In the genomic region with DNA sequence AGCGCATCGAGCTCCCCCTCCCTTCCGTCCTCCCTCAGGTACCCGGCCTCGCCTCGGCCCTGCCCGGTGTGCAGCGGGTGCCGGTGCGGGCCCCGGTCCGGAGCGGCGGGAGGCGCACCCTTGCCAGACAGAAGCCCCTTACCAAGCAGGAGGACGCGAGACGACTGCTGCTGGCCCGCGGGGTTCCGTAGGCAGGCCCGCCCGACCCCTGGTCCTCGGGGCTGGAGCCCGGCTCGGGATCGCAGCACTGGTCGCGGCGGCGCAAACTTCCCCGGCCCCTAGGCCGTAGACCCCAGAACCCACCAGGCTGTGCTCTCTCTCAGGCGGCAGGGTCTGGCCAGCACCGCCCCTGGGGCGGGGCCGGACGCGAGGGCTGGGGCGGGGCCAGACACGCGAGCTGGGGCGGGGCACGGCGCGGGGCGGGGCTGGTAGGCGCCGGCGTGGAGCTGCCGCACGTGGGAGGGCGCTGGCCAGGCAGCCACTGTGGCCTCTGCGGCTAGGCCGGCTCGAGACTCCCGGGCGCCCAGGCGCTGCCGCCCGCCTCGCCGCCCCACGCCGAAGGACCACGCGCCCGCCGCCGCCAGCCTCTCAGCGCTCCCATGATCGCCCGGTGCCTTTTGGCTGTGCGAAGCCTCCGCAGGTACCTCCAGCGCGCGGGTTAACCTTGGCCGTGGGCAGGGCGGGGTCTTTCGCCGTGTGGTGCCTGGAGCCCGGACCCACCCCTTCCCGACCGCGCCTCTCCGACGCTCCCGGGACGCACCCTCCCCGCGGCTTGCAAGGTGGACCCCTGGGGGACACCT, we compare ENCODE assay signal across 1 cellular context.
TF ChIP-seq lines count a peak whose summit lies in the region.

Gene NLN (plus strand): TSS at position 431 of the 800 bp plus-strand sequence. CDS start 169 bp downstream, at position 600.
Gene SGTB (minus strand): TSS at position 335 of the 800 bp plus-strand sequence. CDS start 1,302 bp downstream, outside the sequence.

TF ChIP-seq in HepG2, 621 proteins besides CTCF, POLR2A, EP300 and RAD21 (continues in another document):
- TF ChIP-seq SMAD9 (CRISPR knock-in tag; IDR thresholded peaks at IDR 0.05) (no peak), HNRNPH1 (optimal IDR thresholded peaks at IDR 0.05; ENCODE audit: low read depth, low read length) (no peak), ZNF331 (CRISPR knock-in tag; IDR thresholded peaks at IDR 0.05) (no peak; the same call in 1 of the 2 replicates), ZSCAN29 (CRISPR knock-in tag; conservative IDR thresholded peaks at IDR 0.05) (0 out of 2 replicates have a peak, but pooled peaks have one; percentile 28), ZNF101 (CRISPR knock-in tag; IDR thresholded peaks at IDR 0.05; ENCODE audit: borderline replicate concordance, low read depth) (no peak), ZNF776 (CRISPR knock-in tag; IDR thresholded peaks at IDR 0.05) (no peak; the same call in 1 of the 2 replicates), ZNF225 (CRISPR knock-in tag; IDR thresholded peaks at IDR 0.05) (no peak), ZNF616 (CRISPR knock-in tag; IDR thresholded peaks at IDR 0.05; ENCODE audit: low read depth) (no peak), ZBTB33 (CRISPR knock-in tag; IDR thresholded peaks at IDR 0.05) (no peak), BRCA1 (CRISPR knock-in tag; IDR thresholded peaks at IDR 0.05) (0 out of 2 replicates have a peak, but pooled peaks have one; percentile 45), ZNF230 (CRISPR knock-in tag; IDR thresholded peaks at IDR 0.05) (peak; percentile 75; the same call in 1 of the 2 replicates), NR3C1 (CRISPR knock-in tag; IDR thresholded peaks at IDR 0.05) (no peak), ELF4 (CRISPR knock-in tag; IDR thresholded peaks at IDR 0.05; ENCODE audit: borderline replicate concordance) (no peak), ZNF589 (CRISPR knock-in tag; conservative IDR thresholded peaks at IDR 0.05) (0 out of 2 replicates have a peak, but pooled peaks have one; percentile 18), ZBTB14 (CRISPR knock-in tag; IDR thresholded peaks at IDR 0.05) (no peak), SAFB2 (CRISPR knock-in tag; IDR thresholded peaks at IDR 0.05; ENCODE audit: borderline replicate concordance, low read depth) (peak; percentile 67; the same call in 1 of the 2 replicates), NR2F1 (CRISPR knock-in tag; IDR thresholded peaks at IDR 0.05) (no peak), RBM39 (IDR thresholded peaks at IDR 0.05; ENCODE audit: low read depth, low read length, poor library complexity, severe bottlenecking) (no peak), NFE2L1 (CRISPR knock-in tag; IDR thresholded peaks at IDR 0.05; ENCODE audit: borderline replicate concordance) (no peak), PITX1 (CRISPR knock-in tag; IDR thresholded peaks at IDR 0.05) (no peak), JUND (CRISPR knock-in tag; IDR thresholded peaks at IDR 0.05) (no peak), KLF13 (CRISPR knock-in tag; IDR thresholded peaks at IDR 0.05) (no peak), HNF4G (IDR thresholded peaks at IDR 0.05; ENCODE audit: borderline replicate concordance, low read depth, low read length) (no peak), HNF4G (CRISPR knock-in tag; IDR thresholded peaks at IDR 0.05; ENCODE audit: borderline replicate concordance, low read depth) (no peak), NFYC (CRISPR knock-in tag; IDR thresholded peaks at IDR 0.05) (no peak), ZFP36L2 (CRISPR knock-in tag; IDR thresholded peaks at IDR 0.05) (no peak), HNRNPL (IDR thresholded peaks at IDR 0.05; ENCODE audit: low read depth, low read length) (no peak), KAT7 (CRISPR knock-in tag; IDR thresholded peaks at IDR 0.05; ENCODE audit: borderline replicate concordance) (peak; percentile 58; the same call in 1 of the 2 replicates), GLMP (CRISPR knock-in tag; IDR thresholded peaks at IDR 0.05; ENCODE audit: borderline replicate concordance) (no peak), YEATS2 (CRISPR knock-in tag; IDR thresholded peaks at IDR 0.05; ENCODE audit: borderline replicate concordance) (no peak), XBP1 (CRISPR knock-in tag; IDR thresholded peaks at IDR 0.05) (no peak), ZNF235 (CRISPR knock-in tag; IDR thresholded peaks at IDR 0.05; ENCODE audit: borderline replicate concordance) (no peak)
- TF ChIP-seq, protein P1, sequence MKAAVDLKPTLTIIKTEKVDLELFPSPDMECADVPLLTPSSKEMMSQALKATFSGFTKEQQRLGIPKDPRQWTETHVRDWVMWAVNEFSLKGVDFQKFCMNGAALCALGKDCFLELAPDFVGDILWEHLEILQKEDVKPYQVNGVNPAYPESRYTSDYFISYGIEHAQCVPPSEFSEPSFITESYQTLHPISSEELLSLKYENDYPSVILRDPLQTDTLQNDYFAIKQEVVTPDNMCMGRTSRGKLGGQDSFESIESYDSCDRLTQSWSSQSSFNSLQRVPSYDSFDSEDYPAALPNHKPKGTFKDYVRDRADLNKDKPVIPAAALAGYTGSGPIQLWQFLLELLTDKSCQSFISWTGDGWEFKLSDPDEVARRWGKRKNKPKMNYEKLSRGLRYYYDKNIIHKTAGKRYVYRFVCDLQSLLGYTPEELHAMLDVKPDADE (CRISPR knock-in tag; IDR thresholded peaks at IDR 0.05), result no peak
- TF ChIP-seq, protein P2, sequence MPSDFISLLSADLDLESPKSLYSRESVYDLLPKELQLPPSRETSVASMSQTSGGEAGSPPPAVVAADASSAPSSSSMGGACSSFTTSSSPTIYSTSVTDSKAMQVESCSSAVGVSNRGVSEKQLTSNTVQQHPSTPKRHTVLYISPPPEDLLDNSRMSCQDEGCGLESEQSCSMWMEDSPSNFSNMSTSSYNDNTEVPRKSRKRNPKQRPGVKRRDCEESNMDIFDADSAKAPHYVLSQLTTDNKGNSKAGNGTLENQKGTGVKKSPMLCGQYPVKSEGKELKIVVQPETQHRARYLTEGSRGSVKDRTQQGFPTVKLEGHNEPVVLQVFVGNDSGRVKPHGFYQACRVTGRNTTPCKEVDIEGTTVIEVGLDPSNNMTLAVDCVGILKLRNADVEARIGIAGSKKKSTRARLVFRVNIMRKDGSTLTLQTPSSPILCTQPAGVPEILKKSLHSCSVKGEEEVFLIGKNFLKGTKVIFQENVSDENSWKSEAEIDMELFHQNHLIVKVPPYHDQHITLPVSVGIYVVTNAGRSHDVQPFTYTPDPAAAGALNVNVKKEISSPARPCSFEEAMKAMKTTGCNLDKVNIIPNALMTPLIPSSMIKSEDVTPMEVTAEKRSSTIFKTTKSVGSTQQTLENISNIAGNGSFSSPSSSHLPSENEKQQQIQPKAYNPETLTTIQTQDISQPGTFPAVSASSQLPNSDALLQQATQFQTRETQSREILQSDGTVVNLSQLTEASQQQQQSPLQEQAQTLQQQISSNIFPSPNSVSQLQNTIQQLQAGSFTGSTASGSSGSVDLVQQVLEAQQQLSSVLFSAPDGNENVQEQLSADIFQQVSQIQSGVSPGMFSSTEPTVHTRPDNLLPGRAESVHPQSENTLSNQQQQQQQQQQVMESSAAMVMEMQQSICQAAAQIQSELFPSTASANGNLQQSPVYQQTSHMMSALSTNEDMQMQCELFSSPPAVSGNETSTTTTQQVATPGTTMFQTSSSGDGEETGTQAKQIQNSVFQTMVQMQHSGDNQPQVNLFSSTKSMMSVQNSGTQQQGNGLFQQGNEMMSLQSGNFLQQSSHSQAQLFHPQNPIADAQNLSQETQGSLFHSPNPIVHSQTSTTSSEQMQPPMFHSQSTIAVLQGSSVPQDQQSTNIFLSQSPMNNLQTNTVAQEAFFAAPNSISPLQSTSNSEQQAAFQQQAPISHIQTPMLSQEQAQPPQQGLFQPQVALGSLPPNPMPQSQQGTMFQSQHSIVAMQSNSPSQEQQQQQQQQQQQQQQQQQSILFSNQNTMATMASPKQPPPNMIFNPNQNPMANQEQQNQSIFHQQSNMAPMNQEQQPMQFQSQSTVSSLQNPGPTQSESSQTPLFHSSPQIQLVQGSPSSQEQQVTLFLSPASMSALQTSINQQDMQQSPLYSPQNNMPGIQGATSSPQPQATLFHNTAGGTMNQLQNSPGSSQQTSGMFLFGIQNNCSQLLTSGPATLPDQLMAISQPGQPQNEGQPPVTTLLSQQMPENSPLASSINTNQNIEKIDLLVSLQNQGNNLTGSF (CRISPR knock-in tag; IDR thresholded peaks at IDR 0.05), result no peak
- TF ChIP-seq, protein P3, sequence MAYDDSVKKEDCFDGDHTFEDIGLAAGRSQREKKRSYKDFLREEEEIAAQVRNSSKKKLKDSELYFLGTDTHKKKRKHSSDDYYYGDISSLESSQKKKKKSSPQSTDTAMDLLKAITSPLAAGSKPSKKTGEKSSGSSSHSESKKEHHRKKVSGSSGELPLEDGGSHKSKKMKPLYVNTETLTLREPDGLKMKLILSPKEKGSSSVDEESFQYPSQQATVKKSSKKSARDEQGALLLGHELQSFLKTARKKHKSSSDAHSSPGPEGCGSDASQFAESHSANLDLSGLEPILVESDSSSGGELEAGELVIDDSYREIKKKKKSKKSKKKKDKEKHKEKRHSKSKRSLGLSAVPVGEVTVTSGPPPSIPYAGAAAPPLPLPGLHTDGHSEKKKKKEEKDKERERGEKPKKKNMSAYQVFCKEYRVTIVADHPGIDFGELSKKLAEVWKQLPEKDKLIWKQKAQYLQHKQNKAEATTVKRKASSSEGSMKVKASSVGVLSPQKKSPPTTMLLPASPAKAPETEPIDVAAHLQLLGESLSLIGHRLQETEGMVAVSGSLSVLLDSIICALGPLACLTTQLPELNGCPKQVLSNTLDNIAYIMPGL (CRISPR knock-in tag; IDR thresholded peaks at IDR 0.05; ENCODE audit: borderline replicate concordance in 1 of 2, low read depth in 1 of 2), result peak; percentile 66 to 92; a peak in 3 of 4 replicates
- TF ChIP-seq, protein P4, sequence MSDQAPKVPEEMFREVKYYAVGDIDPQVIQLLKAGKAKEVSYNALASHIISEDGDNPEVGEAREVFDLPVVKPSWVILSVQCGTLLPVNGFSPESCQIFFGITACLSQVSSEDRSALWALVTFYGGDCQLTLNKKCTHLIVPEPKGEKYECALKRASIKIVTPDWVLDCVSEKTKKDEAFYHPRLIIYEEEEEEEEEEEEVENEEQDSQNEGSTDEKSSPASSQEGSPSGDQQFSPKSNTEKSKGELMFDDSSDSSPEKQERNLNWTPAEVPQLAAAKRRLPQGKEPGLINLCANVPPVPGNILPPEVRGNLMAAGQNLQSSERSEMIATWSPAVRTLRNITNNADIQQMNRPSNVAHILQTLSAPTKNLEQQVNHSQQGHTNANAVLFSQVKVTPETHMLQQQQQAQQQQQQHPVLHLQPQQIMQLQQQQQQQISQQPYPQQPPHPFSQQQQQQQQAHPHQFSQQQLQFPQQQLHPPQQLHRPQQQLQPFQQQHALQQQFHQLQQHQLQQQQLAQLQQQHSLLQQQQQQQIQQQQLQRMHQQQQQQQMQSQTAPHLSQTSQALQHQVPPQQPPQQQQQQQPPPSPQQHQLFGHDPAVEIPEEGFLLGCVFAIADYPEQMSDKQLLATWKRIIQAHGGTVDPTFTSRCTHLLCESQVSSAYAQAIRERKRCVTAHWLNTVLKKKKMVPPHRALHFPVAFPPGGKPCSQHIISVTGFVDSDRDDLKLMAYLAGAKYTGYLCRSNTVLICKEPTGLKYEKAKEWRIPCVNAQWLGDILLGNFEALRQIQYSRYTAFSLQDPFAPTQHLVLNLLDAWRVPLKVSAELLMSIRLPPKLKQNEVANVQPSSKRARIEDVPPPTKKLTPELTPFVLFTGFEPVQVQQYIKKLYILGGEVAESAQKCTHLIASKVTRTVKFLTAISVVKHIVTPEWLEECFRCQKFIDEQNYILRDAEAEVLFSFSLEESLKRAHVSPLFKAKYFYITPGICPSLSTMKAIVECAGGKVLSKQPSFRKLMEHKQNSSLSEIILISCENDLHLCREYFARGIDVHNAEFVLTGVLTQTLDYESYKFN (CRISPR knock-in tag; conservative IDR thresholded peaks at IDR 0.05), result peak; percentile 38; the same call in 1 of the 2 replicates
- TF ChIP-seq, protein P5, sequence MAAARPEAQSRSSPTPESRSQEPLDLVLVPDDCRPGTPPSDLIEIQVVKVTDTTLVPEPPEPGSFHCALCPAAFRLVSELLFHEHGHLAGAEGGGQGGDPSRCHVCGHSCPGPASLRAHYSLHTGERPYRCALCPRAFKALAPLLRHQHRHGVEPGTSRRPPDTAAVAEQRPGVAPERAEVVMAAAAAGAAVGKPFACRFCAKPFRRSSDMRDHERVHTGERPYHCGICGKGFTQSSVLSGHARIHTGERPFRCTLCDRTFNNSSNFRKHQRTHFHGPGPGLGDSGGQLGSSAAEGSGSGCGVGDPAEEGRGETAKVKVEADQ (CRISPR knock-in tag; IDR thresholded peaks at IDR 0.05; ENCODE audit: borderline replicate concordance), result no peak
